In the genomic region with DNA sequence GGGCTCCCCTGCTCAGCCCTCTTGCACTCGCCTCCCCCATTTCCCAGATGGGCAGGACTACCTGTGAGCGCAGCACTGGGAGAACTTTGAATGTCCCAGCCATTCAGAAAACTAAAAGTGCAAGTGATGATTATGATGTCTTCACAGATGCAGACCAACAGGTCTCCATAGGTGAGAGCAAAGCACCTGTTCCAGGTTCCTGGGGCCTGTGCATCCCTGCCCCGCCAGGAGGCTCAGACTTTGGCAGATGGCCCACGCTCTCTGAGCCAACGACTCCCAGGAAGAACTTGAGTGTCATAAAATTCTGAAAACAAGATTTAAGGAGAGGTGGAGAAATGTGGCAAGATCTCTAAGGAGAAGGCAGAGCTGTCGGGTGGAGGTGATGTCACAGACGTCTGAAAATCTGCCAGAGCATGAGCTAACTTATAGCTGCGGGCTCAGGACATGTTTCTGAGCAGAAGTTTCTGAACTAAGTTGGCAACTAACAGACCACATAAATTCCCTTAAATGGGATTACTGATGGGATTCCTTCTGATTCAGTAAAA, we compare ENCODE assay signal across 15 cellular contexts.
DNase-seq lines count a peak whose midpoint lies in the region; ATAC-seq and TF ChIP-seq lines count a peak whose summit lies in the region.
"Had no signal": no experiment of that assay in that cellular context is flagged by ENCODE, and none has a peak within 500 bp of the region (broad histone marks: within the 10 kb centered on the region; RNA-seq: fewer than 3 reads in every experiment).

No MANE protein-coding gene starts in this region.

- H3K18ac ChIP-seq in neuronal stem cell (ENCODE audit: low read length), result no peak overlapping the region

- H2AFZ ChIP-seq in neuronal stem cell (ENCODE audit: low read length), result no peak overlapping the region
- H2AFZ ChIP-seq: GM23248 had no signal

- H2BK120ac ChIP-seq in neuronal stem cell (ENCODE audit: low read depth, low read length), result no peak overlapping the region

- H4K91ac ChIP-seq in neuronal stem cell (ENCODE audit: low read depth, low read length, poor library complexity), result no peak overlapping the region

- H3K9me3 ChIP-seq in neuronal stem cell (replicated peaks in 1 of 2; ENCODE audit: control insufficient read depth in 2 of 2, insufficient read depth in 1 of 2, low read depth in 1 of 2, low read length in 2 of 2), result no peaks in the 10 kb centered on the region
- H3K9me3 ChIP-seq: BLaER1 treated with 17β-estradiol and CSF1 and Interleukin-3, amounts not matched to agents 10 nM and 100 nM had no signal

- no peak overlapping the region for H2BK12ac ChIP-seq in neuronal stem cell (ENCODE audit: low read length)

- DNase-seq in epithelial cell of prostate (ENCODE audit: low read depth, low spot score) (peak; percentile 66), neuronal stem cell (ENCODE audit: low spot score) (no peak)
- DNase-seq in effector CD8-positive, alpha-beta T cell (lab: John Stamatoyannopoulos, UW), result no peak
- DNase-seq: 8988T; CD4-positive, alpha-beta memory T cell; DMS79; GM23248; IMR-90 had no signal

- H3K4me2 ChIP-seq in neuronal stem cell (ENCODE audit: insufficient read depth, low read length, poor library complexity, severe bottlenecking), result no peak overlapping the region
- H3K4me2 ChIP-seq: BLaER1 treated with 17β-estradiol and CSF1 and Interleukin-3, amounts not matched to agents 10 nM and 100 nM had no signal

- no peaks in the 10 kb centered on the region for H3K79me1 ChIP-seq in neuronal stem cell (ENCODE audit: low read depth, low read length)

- H3K14ac ChIP-seq in neuronal stem cell (ENCODE audit: low read length), result peak overlapping the region; percentile 64

- no peak overlapping the region for H3K9ac ChIP-seq in neuronal stem cell (ENCODE audit: low read depth, low read length, poor library complexity)
- H3K9ac ChIP-seq: BLaER1 treated with 17β-estradiol and CSF1 and Interleukin-3, amounts not matched to agents 10 nM and 100 nM; GM23248 had no signal

- TF ChIP-seq CTCF in C4-2B (conservative IDR thresholded peaks at IDR 0.05) (peak; percentile 16; the same call in 1 of the 2 replicates), VCaP (conservative IDR thresholded peaks at IDR 0.05) (peak; percentile 51)

- H3K23ac ChIP-seq in neuronal stem cell (ENCODE audit: low read depth, low read length, poor library complexity), result no peak overlapping the region

- H4K8ac ChIP-seq in neuronal stem cell (ENCODE audit: low read depth, low read length), result no peak overlapping the region

- peaks cover 0 to 12% (median 0%) of the 10 kb centered on the region in 3 experiments for H3K27me3 ChIP-seq in neuronal stem cell (ENCODE audit: control insufficient read depth in 3 of 3, insufficient read depth in 3 of 3, low read depth in 1 of 3, low read length in 3 of 3)
- H3K27me3 ChIP-seq: BLaER1 treated with 17β-estradiol and CSF1 and Interleukin-3, amounts not matched to agents 10 nM and 100 nM had no signal

- WGBS in neuronal stem cell (ENCODE audit: extremely low coverage in 2 of 2, insufficient read length in 2 of 2, insufficient replicate concordance in 1 of 2), 2 donors, result no CpG with 5 or more reads among the region's 8 CpGs

- no peak overlapping the region for H2BK5ac ChIP-seq in neuronal stem cell (ENCODE audit: low read length)

- no peak for ATAC-seq in HG03442 (IDR thresholded peaks at IDR 0.05; ENCODE audit: unreplicated experiment)
- ATAC-seq in HG03039 (IDR thresholded peaks at IDR 0.05; ENCODE audit: unreplicated experiment), result no peak
- ATAC-seq: GM12878, HCT116 had no signal

- H3K36me3 ChIP-seq in neuronal stem cell (replicated peaks in 1 of 2; ENCODE audit: control insufficient read depth in 2 of 2, insufficient read depth in 2 of 2, low read length in 2 of 2), result no peaks in the 10 kb centered on the region
- H3K36me3 ChIP-seq: BLaER1 treated with 17β-estradiol and CSF1 and Interleukin-3, amounts not matched to agents 10 nM and 100 nM had no signal

- H3K4me3 ChIP-seq in neuronal stem cell (ENCODE audit: low read length in 2 of 2), result no peak overlapping the region
- H3K4me3 ChIP-seq: BLaER1 treated with 17β-estradiol and CSF1 and Interleukin-3, amounts not matched to agents 10 nM and 100 nM; GM12878; GM23248 had no signal

- no peaks in the 10 kb centered on the region for H3K4me1 ChIP-seq in neuronal stem cell (ENCODE audit: control insufficient read depth in 2 of 2, insufficient read depth in 1 of 2, low read depth in 1 of 2, low read length in 2 of 2)
- H3K4me1 ChIP-seq: BLaER1 treated with 17β-estradiol and CSF1 and Interleukin-3, amounts not matched to agents 10 nM and 100 nM had no signal

- H3K27ac ChIP-seq in C4-2B, result no peak overlapping the region
- H3K27ac ChIP-seq in VCaP, result no peak overlapping the region
- H3K27ac ChIP-seq in epithelial cell of prostate, result no peak overlapping the region
- H3K27ac ChIP-seq in neuronal stem cell (replicated peaks; ENCODE audit: low read length), result no peak overlapping the region
- H3K27ac ChIP-seq: BLaER1 treated with 17β-estradiol and CSF1 and Interleukin-3, amounts not matched to agents 10 nM and 100 nM; GM23248 had no signal

- H2BK15ac ChIP-seq in neuronal stem cell (ENCODE audit: low read length), result no peak overlapping the region

- no peak overlapping the region for H2AK5ac ChIP-seq in neuronal stem cell (ENCODE audit: low read depth, low read length)

- no peak overlapping the region for H3K4ac ChIP-seq in neuronal stem cell (ENCODE audit: low read length)
